ENCODE assay signal across 9 cellular contexts in the genomic region with DNA sequence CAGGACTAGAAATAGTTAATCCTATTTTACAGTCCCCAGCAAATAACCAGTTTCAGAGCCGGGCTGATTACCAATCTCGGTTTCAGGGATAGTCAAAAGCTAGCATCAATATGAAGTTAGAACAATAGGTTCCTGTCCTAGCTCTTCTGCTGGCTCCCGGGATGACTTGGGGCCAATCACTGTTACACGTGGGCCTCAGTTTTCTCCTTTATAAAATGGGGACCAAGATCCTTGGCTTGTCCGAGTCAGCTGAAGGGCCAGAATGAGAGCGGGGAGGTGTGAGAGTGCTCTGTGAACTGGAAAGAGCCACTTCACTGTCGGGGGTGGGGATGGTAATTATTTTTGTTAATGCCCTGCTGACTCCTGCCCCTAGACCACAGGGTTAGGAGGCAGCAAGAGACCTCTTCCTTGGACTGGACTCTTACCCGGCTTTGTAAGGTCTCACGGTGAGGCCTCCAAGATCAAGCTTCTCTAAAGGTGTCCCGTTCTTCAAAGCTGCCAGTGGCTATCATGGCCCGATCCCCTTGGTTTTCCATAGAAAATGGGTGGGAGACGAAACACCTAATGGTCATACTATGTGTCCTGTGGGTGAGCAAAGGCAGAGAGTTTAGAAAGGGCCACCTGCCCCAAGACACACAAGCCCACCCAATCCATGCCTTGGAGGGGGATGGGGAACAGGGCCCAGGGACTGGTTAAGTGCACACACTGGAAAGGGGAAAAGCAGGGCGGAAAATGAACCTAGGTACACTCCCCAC. TPM values are rescaled to one million over a fixed set of nuclear protein-coding genes. Genes with fewer than 3 reads are reported as not detected.
DNase-seq lines count a peak whose midpoint lies in the region; ATAC-seq and TF ChIP-seq lines count a peak whose summit lies in the region.
"Had no signal": no experiment of that assay in that cellular context is flagged by ENCODE, and none has a peak within 500 bp of the region (broad histone marks: within the 10 kb centered on the region; RNA-seq: fewer than 3 reads in every experiment).

No MANE protein-coding gene starts in this region.

- 80 to 91% methylated on average over 10 to 12 of the region's 13 CpGs for WGBS in endodermal cell (ENCODE audit: insufficient coverage in 1 of 2, insufficient read length in 1 of 2), 2 experiments

- H3K4me1 Mint-ChIP-seq in endodermal cell (peaks cover 34% of the 10 kb centered on the region), progenitor cell of endocrine pancreas (ENCODE audit: low read depth) (peaks cover 31% of the 10 kb centered on the region)

- H3K9me3 ChIP-seq in OCI-LY1 (ENCODE audit: low read length), result no peaks in the 10 kb centered on the region
- H3K9me3 ChIP-seq in endodermal cell (ENCODE audit: control insufficient read depth, low read length), result no peaks in the 10 kb centered on the region

- H3K36me3 ChIP-seq in OCI-LY1 (ENCODE audit: insufficient read depth, low read length) (peaks cover 61% of the 10 kb centered on the region), endodermal cell (ENCODE audit: control insufficient read depth, insufficient read depth, low read length) (peaks cover 49% of the 10 kb centered on the region)

- no peak overlapping the region for H2AFZ ChIP-seq in OCI-LY1 (ENCODE audit: low read length)

- H3K4me3 ChIP-seq in GM08714 (ENCODE audit: low read length), result peak overlapping the region; percentile 80
- peak overlapping the region; percentile 90 for H3K4me3 ChIP-seq in OCI-LY1 (ENCODE audit: low read depth, low read length, poor library complexity, severe bottlenecking)
- H3K4me3 ChIP-seq in endodermal cell (ENCODE audit: low read length), result peak overlapping the region; percentile 92

- no peak overlapping the region for H3K27ac Mint-ChIP-seq in endodermal cell
- peak overlapping the region; percentile 89 for H3K27ac Mint-ChIP-seq in progenitor cell of endocrine pancreas

- H3K4me1 ChIP-seq in OCI-LY1 (ENCODE audit: insufficient read depth, low read length, severe bottlenecking), result peaks cover 75% of the 10 kb centered on the region
- peaks cover 10% of the 10 kb centered on the region for H3K4me1 ChIP-seq in endodermal cell (ENCODE audit: control insufficient read depth, insufficient read depth, low read length)

- H3K27ac ChIP-seq in OCI-LY1 (ENCODE audit: low read depth, low read length, poor library complexity, severe bottlenecking) (peak overlapping the region; percentile 98), endodermal cell (ENCODE audit: low read depth, low read length) (no peak overlapping the region)

- H3K27me3 Mint-ChIP-seq in endodermal cell (ENCODE audit: insufficient read depth) (peaks cover 5% of the 10 kb centered on the region), progenitor cell of endocrine pancreas (no peaks in the 10 kb centered on the region)

- H3K27me3 ChIP-seq in OCI-LY1 (ENCODE audit: insufficient read depth, low read length) (no peaks in the 10 kb centered on the region), endodermal cell (ENCODE audit: control insufficient read depth, insufficient read depth, low read length, poor library complexity, severe bottlenecking) (no peaks in the 10 kb centered on the region)

- H4K20me1 ChIP-seq in OCI-LY1 (ENCODE audit: insufficient read depth, low read length), result no peaks in the 10 kb centered on the region

- H3K4me3 Mint-ChIP-seq in endodermal cell, result peak overlapping the region; percentile 96
- peak overlapping the region; percentile 87 for H3K4me3 Mint-ChIP-seq in progenitor cell of endocrine pancreas (ENCODE audit: low read depth)

- no peak for ATAC-seq in HG03039 (IDR thresholded peaks at IDR 0.05; ENCODE audit: unreplicated experiment)

- peak overlapping the region; percentile 92 for H3K9ac ChIP-seq in OCI-LY1 (ENCODE audit: low read length)
- H3K9ac ChIP-seq in endodermal cell (ENCODE audit: extremely low read depth, low read length, poor library complexity, severe bottlenecking), result peak overlapping the region; percentile 77

- H3K9me3 Mint-ChIP-seq in endodermal cell, result no peaks in the 10 kb centered on the region
- H3K9me3 Mint-ChIP-seq in progenitor cell of endocrine pancreas (ENCODE audit: low read depth), result no peaks in the 10 kb centered on the region

- no peaks in the 10 kb centered on the region for H3K9me2 ChIP-seq in OCI-LY1 (ENCODE audit: low read depth, low read length)

- H3F3A ChIP-seq in OCI-LY1 (ENCODE audit: insufficient read depth, low read length), result peaks cover 20% of the 10 kb centered on the region

- H3K36me3 Mint-ChIP-seq in endodermal cell (ENCODE audit: low read depth), result peaks cover 50% of the 10 kb centered on the region
- H3K36me3 Mint-ChIP-seq in progenitor cell of endocrine pancreas (ENCODE audit: insufficient read depth), result peaks cover 12% of the 10 kb centered on the region

- H3K79me2 ChIP-seq in OCI-LY1 (ENCODE audit: insufficient read depth, low read length), result peaks cover 13% of the 10 kb centered on the region

- no peak for TF ChIP-seq CTCF in OCI-LY1 (IDR thresholded peaks at IDR 0.05; ENCODE audit: low read length)
- TF ChIP-seq CTCF in endodermal cell (conservative IDR thresholded peaks at IDR 0.05), result no peak
- TF ChIP-seq CTCF in progenitor cell of endocrine pancreas (IDR thresholded peaks at IDR 0.05; ENCODE audit: unreplicated experiment), result no peak

- peak overlapping the region; percentile 99 for H3K4me2 ChIP-seq in OCI-LY1 (ENCODE audit: low read length)

- DNase-seq in endodermal cell (peak; percentile 33), progenitor cell of endocrine pancreas (ENCODE audit: low spot score, unreplicated experiment) (no peak), NCI-H345 (lab: John Stamatoyannopoulos, UW) (no peak), T1000 (lab: John Stamatoyannopoulos, UW) (no peak), MV-4-11 (lab: John Stamatoyannopoulos, UW) (no peak)
- DNase-seq: activated gamma-delta T cell treated with Interleukin-2 at 50 U/mL for 16 hours had no signal

RNA-seq across cellular contexts. Expression of a gene that starts 1.4 kb away (rescaled TPM):
- 100 to 1,000 TPM; 140 to 202 TPM for total RNA-seq in endodermal cell
- polyA plus RNA-seq in endodermal cell (2013, experiment 1 of 2), result 109 TPM
- polyA plus RNA-seq in endodermal cell (2013, experiment 2 of 2), result 103 TPM
- total RNA-seq in progenitor cell of endocrine pancreas, result 89.9 and 103 TPM in 2 replicates

RNA-seq across cellular contexts. Expression of a gene that starts 27.7 kb away (rescaled TPM):
- total RNA-seq in endodermal cell, result 1 to 10 TPM; 1.9 to 3.5 TPM
- 0.61 TPM for polyA plus RNA-seq in endodermal cell (2013, experiment 1 of 2)
- polyA plus RNA-seq in endodermal cell (2013, experiment 2 of 2), result 1.1 TPM
- 4.3 and 5.2 TPM in 2 replicates for total RNA-seq in progenitor cell of endocrine pancreas

RNA-seq across cellular contexts. Expression of a gene that starts 30.4 kb away (rescaled TPM):
- total RNA-seq in endodermal cell, result 1 to 10 TPM in 1 of 2 donors, under 1 TPM in 1; 0.44 to 1.2 TPM
- polyA plus RNA-seq in endodermal cell (2013, experiment 1 of 2), result 0.43 TPM
- polyA plus RNA-seq in endodermal cell (2013, experiment 2 of 2), result 0.58 TPM
- 1.1 and 1.4 TPM in 2 replicates for total RNA-seq in progenitor cell of endocrine pancreas
